ENCODE assay signal across 25 cellular contexts in the genomic region with DNA sequence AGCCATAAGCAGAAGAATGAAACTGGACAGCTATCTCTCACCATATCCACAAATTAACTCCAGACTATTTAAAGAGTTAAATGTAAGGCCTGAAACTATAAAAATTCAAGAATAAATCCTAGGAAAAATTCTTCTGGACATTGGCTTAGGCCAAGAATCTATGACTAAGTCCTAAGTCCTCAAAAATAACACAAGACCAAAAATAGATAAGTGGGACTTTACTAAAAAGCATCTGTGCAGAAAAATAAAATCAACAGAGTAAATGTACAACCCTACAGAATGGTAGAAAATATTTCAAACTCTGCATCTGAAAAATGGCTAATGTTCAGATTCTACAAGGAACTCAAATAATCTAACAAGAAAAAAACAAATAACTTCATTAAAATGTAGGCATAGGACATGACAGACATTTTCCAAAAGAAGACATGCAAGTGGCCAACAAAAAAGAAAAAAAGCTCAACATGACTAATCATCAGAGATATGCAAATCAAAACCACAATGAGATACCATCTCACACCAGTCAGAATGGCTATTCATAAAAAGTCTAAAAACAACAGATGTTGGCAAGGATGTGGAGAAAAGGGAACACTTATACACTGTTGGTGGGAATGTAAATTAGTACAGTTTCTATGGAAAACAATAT.
DNase-seq lines count a peak whose midpoint lies in the region; ATAC-seq and TF ChIP-seq lines count a peak whose summit lies in the region.
"Had no signal": no experiment of that assay in that cellular context is flagged by ENCODE, and none has a peak within 500 bp of the region (broad histone marks: within the 10 kb centered on the region; RNA-seq: fewer than 3 reads in every experiment).

No MANE protein-coding gene starts in this region.

- no peaks in the 10 kb centered on the region for H3K36me3 Mint-ChIP-seq in stimulated activated naive CD8-positive, alpha-beta T cell treated with anti-CD3 and anti-CD28 coated beads, Interleukin-15, Interleukin-2, amounts not matched to agents 100 ng/mL and 50 ng/mL, for 24 hours (ENCODE audit: low read depth)
- H3K36me3 Mint-ChIP-seq: CD4-positive, alpha-beta memory T cell had no signal

- peaks cover 25% of the 10 kb centered on the region for H3K4me1 Mint-ChIP-seq in stimulated activated naive CD8-positive, alpha-beta T cell treated with anti-CD3 and anti-CD28 coated beads, Interleukin-15, Interleukin-2, amounts not matched to agents 100 ng/mL and 50 ng/mL, for 24 hours (ENCODE audit: low read depth)
- H3K4me1 Mint-ChIP-seq: nephron progenitor cell had no signal

- H3K36me3 ChIP-seq in ascending aorta: no peaks in the 10 kb centered on the region
- no peaks in the 10 kb centered on the region for H3K36me3 ChIP-seq in osteoblast (ENCODE audit: insufficient read depth, low read length)
- H3K36me3 ChIP-seq: colonic mucosa had no signal

- H4K20me1 ChIP-seq in osteoblast (ENCODE audit: insufficient read depth, low read length): no peaks in the 10 kb centered on the region

- H2AFZ ChIP-seq in osteoblast (ENCODE audit: low read length): no peak overlapping the region

- H3K27ac ChIP-seq in ascending aorta (peak overlapping the region; percentile 46 to 72), osteoblast (ENCODE audit: low read depth, low read length) (no peak overlapping the region)
- H3K27ac ChIP-seq: colonic mucosa, foreskin keratinocyte had no signal

- H3K4me2 ChIP-seq in osteoblast (ENCODE audit: insufficient read depth, low read length): no peak overlapping the region

- peaks cover under 1% of the 10 kb centered on the region for H3K27me3 Mint-ChIP-seq in stimulated activated naive CD8-positive, alpha-beta T cell treated with anti-CD3 and anti-CD28 coated beads, Interleukin-15, Interleukin-2, amounts not matched to agents 100 ng/mL and 50 ng/mL, for 24 hours
- H3K27me3 Mint-ChIP-seq: CD4-positive, alpha-beta memory T cell had no signal

- H3K4me1 ChIP-seq in ascending aorta (no peaks in the 10 kb centered on the region), osteoblast (ENCODE audit: insufficient read depth, low read length) (no peaks in the 10 kb centered on the region)
- H3K4me1 ChIP-seq: colonic mucosa, foreskin keratinocyte had no signal

- H3K9me3 Mint-ChIP-seq in stimulated activated naive CD8-positive, alpha-beta T cell treated with anti-CD3 and anti-CD28 coated beads, Interleukin-15, Interleukin-2, amounts not matched to agents 100 ng/mL and 50 ng/mL, for 24 hours: peaks cover 8% of the 10 kb centered on the region

- intact Hi-C loops in ascending aorta (cut with DNase I): no loop called here

- H3K9me3 ChIP-seq in ascending aorta (no peaks in the 10 kb centered on the region), osteoblast (ENCODE audit: low read depth, low read length) (no peaks in the 10 kb centered on the region)
- H3K9me3 ChIP-seq: colonic mucosa had no signal

- H3K27ac Mint-ChIP-seq in stimulated activated naive CD8-positive, alpha-beta T cell treated with anti-CD3 and anti-CD28 coated beads, Interleukin-15, Interleukin-2, amounts not matched to agents 100 ng/mL and 50 ng/mL, for 24 hours: peak overlapping the region; percentile 68
- H3K27ac Mint-ChIP-seq: CD4-positive, alpha-beta memory T cell; nephron progenitor cell had no signal

- H3K27me3 ChIP-seq in ascending aorta (no peaks in the 10 kb centered on the region), osteoblast (ENCODE audit: insufficient read depth, low read length) (no peaks in the 10 kb centered on the region)
- H3K27me3 ChIP-seq: colonic mucosa, foreskin keratinocyte had no signal

- DNase-seq in stimulated activated naive CD8-positive, alpha-beta T cell treated with anti-CD3 and anti-CD28 coated beads, Interleukin-15, Interleukin-2, amounts not matched to agents 100 U/mL and 50 U/mL, for 24 hours: no peak
- DNase-seq in ascending aorta (ENCODE audit: low spot score in 2 of 2) (no peak), fibroblast of villous mesenchyme (ENCODE audit: low read depth) (peak; percentile 45), Ammon's horn (ENCODE audit: low spot score) (no peak), osteoblast (ENCODE audit: insufficient read length, low spot score, missing footprints) (no peak)
- DNase-seq: activated CD4-positive, alpha-beta T cell treated with anti-CD3 and anti-CD28 coated beads for 4 hours; anterior cingulate cortex; CD4-positive, alpha-beta memory T cell; colonic mucosa; DND-41; KBM-7; kidney glomerular epithelial cell; NCI-H1092; NCI-H2029; NCI-H446 treated with DMSO at 0.1 percent for 48 hours; nephron progenitor cell; posterior cingulate gyrus; stimulated activated CD4-positive, alpha-beta T cell treated with anti-CD3 and anti-CD28 coated beads, Interleukin-4, amount 100 ng/mL, for 24 hours; substantia nigra had no signal

- TF ChIP-seq CTCF in ascending aorta (IDR thresholded peaks at IDR 0.05): no peak
- TF ChIP-seq CTCF in fibroblast of villous mesenchyme (IDR thresholded peaks at IDR 0.05; ENCODE audit: insufficient read depth, low read depth, low read length): no peak
- TF ChIP-seq CTCF in osteoblast (IDR thresholded peaks at IDR 0.05; ENCODE audit: extremely low read depth, low read depth, low read length): no peak

- no peak overlapping the region for H3K4me3 Mint-ChIP-seq in stimulated activated naive CD8-positive, alpha-beta T cell treated with anti-CD3 and anti-CD28 coated beads, Interleukin-15, Interleukin-2, amounts not matched to agents 100 ng/mL and 50 ng/mL, for 24 hours
- H3K4me3 Mint-ChIP-seq: CD4-positive, alpha-beta memory T cell; nephron progenitor cell had no signal

- H3K4me3 ChIP-seq in ascending aorta (no peak overlapping the region), fibroblast of villous mesenchyme (ENCODE audit: low read depth, low read length) (no peak overlapping the region), osteoblast (ENCODE audit: insufficient read depth, low read length) (no peak overlapping the region)
- H3K4me3 ChIP-seq: colonic mucosa, skin epidermis had no signal

- no peaks in the 10 kb centered on the region for H3K79me2 ChIP-seq in osteoblast (ENCODE audit: insufficient read depth, low read length)

- no peak for ATAC-seq in stimulated activated naive CD8-positive, alpha-beta T cell treated with anti-CD3 and anti-CD28 coated beads, Interleukin-15, Interleukin-2, amounts not matched to agents 100 U/mL and 50 U/mL, for 24 hours
- ATAC-seq in HG03521 (IDR thresholded peaks at IDR 0.05; ENCODE audit: unreplicated experiment): no peak
- ATAC-seq in GM21528 (IDR thresholded peaks at IDR 0.05; ENCODE audit: low FRiP score, unreplicated experiment): no peak
- ATAC-seq: foreskin keratinocyte, Panc1 had no signal
